In the genomic region with DNA sequence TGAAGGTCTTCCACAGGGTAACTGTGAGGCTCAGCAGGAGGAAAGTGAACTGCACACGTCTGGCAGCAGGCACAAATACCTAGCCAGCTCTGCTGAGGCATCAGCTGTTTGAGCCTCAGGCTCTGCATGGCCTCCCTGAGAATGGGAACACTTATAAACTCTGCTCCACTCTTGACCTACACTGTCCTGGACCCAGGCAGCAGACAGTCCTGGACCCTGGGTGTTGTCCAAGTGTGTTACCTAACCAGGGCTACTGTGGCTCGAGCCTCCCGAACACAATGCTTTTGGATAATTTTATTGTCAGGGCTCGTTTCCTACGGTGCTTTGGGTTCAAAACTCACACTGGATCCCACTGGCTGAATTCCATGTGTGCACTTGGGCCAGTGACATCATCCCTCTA, we compare ENCODE assay signal across 18 cellular contexts.
"Had no signal": no experiment of that assay in that cellular context is flagged by ENCODE, and none has a peak within 500 bp of the region (broad histone marks: within the 10 kb centered on the region; RNA-seq: fewer than 3 reads in every experiment).

No MANE protein-coding gene starts in this region.

- H3K4me1 ChIP-seq: body of pancreas, gastroesophageal sphincter, pancreas had no signal

- H3K9me3 ChIP-seq: body of pancreas, gastroesophageal sphincter, heart left ventricle, pancreas, tibial artery had no signal

- H3K4me1 Mint-ChIP-seq: activated B cell treated with CpG ODN at 0.5 μM for 24 hours; activated CD4-positive, alpha-beta memory T cell treated with anti-CD3 and anti-CD28 coated beads, Interleukin-2, amount 10 ng/mL, durations not matched to agents 7 days and 5 days; activated CD8-positive, alpha-beta memory T cell treated with anti-CD3 and anti-CD28 coated beads, Interleukin-2, amount 10 ng/mL, durations not matched to agents 7 days and 5 days; naive thymus-derived CD8-positive, alpha-beta T cell; stimulated activated naive B cell treated with anti-CD40 and anti-IgM and Interleukin-4, amounts not matched to agents 10 μg/mL and 1 μg/mL and 100 μg/mL, for 72 hours; T-cell had no signal

- H3K27me3 ChIP-seq: body of pancreas, dorsolateral prefrontal cortex, gastroesophageal sphincter, heart left ventricle, pancreas, tibial artery had no signal

- DNase-seq: activated B cell treated with CpG ODN at 0.5 μM for 24 hours; activated CD4-positive, alpha-beta memory T cell treated with anti-CD3 and anti-CD28 coated beads, Interleukin-2, amount 10 ng/mL, durations not matched to agents 7 days and 5 days; activated CD4-positive, alpha-beta T cell treated with anti-CD3 and anti-CD28 coated beads for 4 hours; activated CD8-positive, alpha-beta memory T cell treated with anti-CD3 and anti-CD28 coated beads, Interleukin-2, amount 10 ng/mL, durations not matched to agents 7 days and 5 days; amniotic stem cell; body of pancreas; caudate nucleus; dorsolateral prefrontal cortex; heart left ventricle; mesendoderm; naive thymus-derived CD8-positive, alpha-beta T cell; pancreas; stimulated activated naive B cell treated with anti-CD40 and anti-IgM and Interleukin-4, amounts not matched to agents 10 μg/mL and 1 μg/mL and 100 μg/mL, for 72 hours; T-cell; tibial artery had no signal

- H3K4me3 Mint-ChIP-seq: activated B cell treated with CpG ODN at 0.5 μM for 24 hours; activated CD4-positive, alpha-beta memory T cell treated with anti-CD3 and anti-CD28 coated beads, Interleukin-2, amount 10 ng/mL, durations not matched to agents 7 days and 5 days; activated CD8-positive, alpha-beta memory T cell treated with anti-CD3 and anti-CD28 coated beads, Interleukin-2, amount 10 ng/mL, durations not matched to agents 7 days and 5 days; activated naive CD8-positive, alpha-beta T cell; naive thymus-derived CD8-positive, alpha-beta T cell; stimulated activated naive B cell treated with anti-CD40 and anti-IgM and Interleukin-4, amounts not matched to agents 10 μg/mL and 1 μg/mL and 100 μg/mL, for 72 hours; T-cell had no signal

- H3K9me3 Mint-ChIP-seq: activated B cell treated with CpG ODN at 0.5 μM for 24 hours; stimulated activated naive B cell treated with anti-CD40 and anti-IgM and Interleukin-4, amounts not matched to agents 10 μg/mL and 1 μg/mL and 100 μg/mL, for 72 hours had no signal

- H3K36me3 Mint-ChIP-seq: activated CD8-positive, alpha-beta memory T cell treated with anti-CD3 and anti-CD28 coated beads, Interleukin-2, amount 10 ng/mL, durations not matched to agents 7 days and 5 days; activated naive CD8-positive, alpha-beta T cell; naive thymus-derived CD8-positive, alpha-beta T cell; stimulated activated naive B cell treated with anti-CD40 and anti-IgM and Interleukin-4, amounts not matched to agents 10 μg/mL and 1 μg/mL and 100 μg/mL, for 72 hours; T-cell had no signal

- H3K27ac ChIP-seq: body of pancreas, dorsolateral prefrontal cortex, gastroesophageal sphincter, pancreas, tibial artery had no signal

- ATAC-seq: activated CD8-positive, alpha-beta memory T cell treated with anti-CD3 and anti-CD28 coated beads, Interleukin-2, amount 10 ng/mL, durations not matched to agents 7 days and 5 days; body of pancreas; gastroesophageal sphincter; naive thymus-derived CD8-positive, alpha-beta T cell; pancreas; sciatic nerve; stimulated activated naive B cell treated with anti-CD40 and anti-IgM and Interleukin-4, amounts not matched to agents 10 μg/mL and 1 μg/mL and 100 μg/mL, for 72 hours; T-cell had no signal

- H3K36me3 ChIP-seq: gastroesophageal sphincter had no signal

- H3K27me3 Mint-ChIP-seq: activated B cell treated with CpG ODN at 0.5 μM for 24 hours; activated CD4-positive, alpha-beta memory T cell treated with anti-CD3 and anti-CD28 coated beads, Interleukin-2, amount 10 ng/mL, durations not matched to agents 7 days and 5 days; activated CD8-positive, alpha-beta memory T cell treated with anti-CD3 and anti-CD28 coated beads, Interleukin-2, amount 10 ng/mL, durations not matched to agents 7 days and 5 days; activated naive CD8-positive, alpha-beta T cell; naive thymus-derived CD8-positive, alpha-beta T cell; stimulated activated naive B cell treated with anti-CD40 and anti-IgM and Interleukin-4, amounts not matched to agents 10 μg/mL and 1 μg/mL and 100 μg/mL, for 72 hours; T-cell had no signal

- H3K27ac Mint-ChIP-seq: activated B cell treated with CpG ODN at 0.5 μM for 24 hours; activated CD4-positive, alpha-beta memory T cell treated with anti-CD3 and anti-CD28 coated beads, Interleukin-2, amount 10 ng/mL, durations not matched to agents 7 days and 5 days; activated CD8-positive, alpha-beta memory T cell treated with anti-CD3 and anti-CD28 coated beads, Interleukin-2, amount 10 ng/mL, durations not matched to agents 7 days and 5 days; activated naive CD8-positive, alpha-beta T cell; naive thymus-derived CD8-positive, alpha-beta T cell; stimulated activated naive B cell treated with anti-CD40 and anti-IgM and Interleukin-4, amounts not matched to agents 10 μg/mL and 1 μg/mL and 100 μg/mL, for 72 hours; T-cell had no signal

- H3K4me3 ChIP-seq: body of pancreas, dorsolateral prefrontal cortex, gastroesophageal sphincter, heart left ventricle, pancreas, tibial artery had no signal
